Comparison of ENCODE assay signal across 14 cellular contexts in the genomic region with DNA sequence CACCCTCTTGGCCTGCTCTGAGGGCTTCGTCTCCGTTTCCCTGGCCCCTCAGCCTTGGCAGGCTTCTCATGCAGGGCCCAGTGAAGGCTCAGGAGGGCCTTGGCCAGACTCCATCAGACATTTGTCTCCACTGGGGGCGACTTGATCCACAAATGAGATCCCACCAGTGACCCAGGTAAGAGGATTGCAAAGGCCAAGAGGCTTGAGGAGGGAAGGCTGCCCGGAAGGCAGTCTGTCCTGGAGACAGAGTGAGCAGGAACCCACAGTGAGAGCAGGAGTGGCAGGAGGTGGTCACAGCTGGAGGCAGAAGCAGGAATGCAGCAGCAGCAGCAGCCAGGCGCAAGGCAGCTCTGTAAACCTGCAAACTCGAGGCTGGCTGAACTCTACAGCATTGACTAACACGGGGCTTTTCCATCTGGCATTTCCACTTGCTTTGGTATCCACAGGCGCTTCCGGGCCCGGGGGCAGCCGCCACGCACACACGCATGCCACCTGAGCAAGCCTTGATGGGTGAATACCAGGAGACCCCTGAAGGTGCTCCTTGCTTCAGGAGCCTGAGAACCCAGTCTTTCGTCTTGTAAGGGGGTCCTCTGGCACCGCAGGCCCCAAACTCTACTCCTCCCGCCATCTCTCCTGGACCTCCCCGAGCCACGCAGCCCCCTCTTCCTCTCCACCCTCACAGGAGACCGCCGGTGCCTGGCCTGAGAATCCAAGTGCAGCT. TPM values are rescaled to one million over a fixed set of nuclear protein-coding genes. Genes with fewer than 3 reads are reported as not detected.
DNase-seq lines count a peak whose midpoint lies in the region; ATAC-seq lines count a peak whose summit lies in the region.
"Had no signal": no experiment of that assay in that cellular context is flagged by ENCODE, and none has a peak within 500 bp of the region (broad histone marks: within the 10 kb centered on the region; RNA-seq: fewer than 3 reads in every experiment).

No MANE protein-coding gene starts in this region.

- ATAC-seq in activated CD8-positive, alpha-beta T cell treated with anti-CD3 and anti-CD28 coated beads, Interleukin-2, amount 10 ng/mL, durations not matched to agents 7 days and 5 days: no peak
- ATAC-seq in HG02884 (IDR thresholded peaks at IDR 0.05; ENCODE audit: unreplicated experiment) (no peak), GM21529 (IDR thresholded peaks at IDR 0.05; ENCODE audit: unreplicated experiment) (no peak)

- peaks cover 9 to 78% (median 51%) of the 10 kb centered on the region in 5 donors for H3K4me1 ChIP-seq in subcutaneous abdominal adipose tissue (ENCODE audit: control insufficient read depth in 5 of 5, insufficient read depth in 5 of 5, low read length in 5 of 5)

- POLR2A ChIA-PET in activated CD4-positive, alpha-beta memory T cell treated with anti-CD3 and anti-CD28 coated beads for 36 hours (lab: Charles Lee): no interaction called here
- POLR2A ChIA-PET in activated CD4-positive, alpha-beta memory T cell treated with anti-CD3 and anti-CD28 coated beads, Interleukin-2, amount 10 ng/mL, durations not matched to agents 7 days and 5 days (lab: Charles Lee): no interaction called here
- POLR2A ChIA-PET in activated CD8-positive, alpha-beta T cell treated with anti-CD3 and anti-CD28 coated beads, Interleukin-2, amount 10 ng/mL, durations not matched to agents 7 days and 5 days (lab: Charles Lee): no interaction called here

- DNase-seq in activated CD4-positive, alpha-beta memory T cell treated with anti-CD3 and anti-CD28 coated beads for 36 hours: no peak
- no peak for DNase-seq in activated CD4-positive, alpha-beta memory T cell treated with anti-CD3 and anti-CD28 coated beads, Interleukin-2, amount 10 ng/mL, durations not matched to agents 7 days and 5 days
- DNase-seq in activated CD8-positive, alpha-beta T cell treated with anti-CD3 and anti-CD28 coated beads, Interleukin-2, amount 10 ng/mL, durations not matched to agents 7 days and 5 days: peak; percentile 19
- DNase-seq in iPS-NIHi7 (ENCODE audit: extremely low spot score): peak; percentile 38
- no peak for DNase-seq in NCI-H128 (lab: John Stamatoyannopoulos, UW; ENCODE audit: unreplicated experiment)
- DNase-seq: midbrain; NCI-H345; stimulated activated CD4-positive, alpha-beta T cell treated with anti-CD3 and anti-CD28 coated beads, Interleukin-12 subunit alpha, Interleukin-12 subunit beta, amount 100 ng/mL, for 4 hours had no signal

- no peaks in the 10 kb centered on the region for H3K9me3 ChIP-seq in subcutaneous abdominal adipose tissue (ENCODE audit: control insufficient read depth in 5 of 5, low read length in 5 of 5)

- H3K27ac ChIP-seq in subcutaneous abdominal adipose tissue (ENCODE audit: low read depth, low read length): peak overlapping the region; percentile 65

- no peaks in the 10 kb centered on the region for H3K9me3 Mint-ChIP-seq in activated CD4-positive, alpha-beta memory T cell treated with anti-CD3 and anti-CD28 coated beads for 36 hours
- no peaks in the 10 kb centered on the region for H3K9me3 Mint-ChIP-seq in activated CD4-positive, alpha-beta memory T cell treated with anti-CD3 and anti-CD28 coated beads, Interleukin-2, amount 10 ng/mL, durations not matched to agents 7 days and 5 days
- no peaks in the 10 kb centered on the region for H3K9me3 Mint-ChIP-seq in activated CD8-positive, alpha-beta T cell treated with anti-CD3 and anti-CD28 coated beads, Interleukin-2, amount 10 ng/mL, durations not matched to agents 7 days and 5 days (ENCODE audit: insufficient read depth)

- H3K4me3 ChIP-seq in subcutaneous abdominal adipose tissue (ENCODE audit: low read depth in 1 of 5, low read length in 5 of 5): no peak overlapping the region

- peaks cover 15% of the 10 kb centered on the region for H3K36me3 Mint-ChIP-seq in activated CD4-positive, alpha-beta memory T cell treated with anti-CD3 and anti-CD28 coated beads for 36 hours
- peaks cover 40% of the 10 kb centered on the region for H3K36me3 Mint-ChIP-seq in activated CD4-positive, alpha-beta memory T cell treated with anti-CD3 and anti-CD28 coated beads, Interleukin-2, amount 10 ng/mL, durations not matched to agents 7 days and 5 days (ENCODE audit: low read depth)
- peaks cover 43% of the 10 kb centered on the region for H3K36me3 Mint-ChIP-seq in activated CD8-positive, alpha-beta T cell treated with anti-CD3 and anti-CD28 coated beads, Interleukin-2, amount 10 ng/mL, durations not matched to agents 7 days and 5 days (ENCODE audit: low read depth)

- no peak overlapping the region for H3K9ac ChIP-seq in subcutaneous abdominal adipose tissue (ENCODE audit: low read length in 5 of 5)

- H3K4me1 Mint-ChIP-seq in activated CD4-positive, alpha-beta memory T cell treated with anti-CD3 and anti-CD28 coated beads for 36 hours (ENCODE audit: low read depth): peaks cover 6% of the 10 kb centered on the region
- peaks cover 6% of the 10 kb centered on the region for H3K4me1 Mint-ChIP-seq in activated CD4-positive, alpha-beta memory T cell treated with anti-CD3 and anti-CD28 coated beads, Interleukin-2, amount 10 ng/mL, durations not matched to agents 7 days and 5 days
- H3K4me1 Mint-ChIP-seq in activated CD8-positive, alpha-beta T cell treated with anti-CD3 and anti-CD28 coated beads, Interleukin-2, amount 10 ng/mL, durations not matched to agents 7 days and 5 days (ENCODE audit: low read depth): peaks cover 21% of the 10 kb centered on the region

- H3K27me3 Mint-ChIP-seq in activated CD4-positive, alpha-beta memory T cell treated with anti-CD3 and anti-CD28 coated beads for 36 hours: no peaks in the 10 kb centered on the region
- no peaks in the 10 kb centered on the region for H3K27me3 Mint-ChIP-seq in activated CD4-positive, alpha-beta memory T cell treated with anti-CD3 and anti-CD28 coated beads, Interleukin-2, amount 10 ng/mL, durations not matched to agents 7 days and 5 days
- H3K27me3 Mint-ChIP-seq in activated CD8-positive, alpha-beta T cell treated with anti-CD3 and anti-CD28 coated beads, Interleukin-2, amount 10 ng/mL, durations not matched to agents 7 days and 5 days (ENCODE audit: low read depth): no peaks in the 10 kb centered on the region

- CTCF ChIA-PET in activated CD4-positive, alpha-beta memory T cell treated with anti-CD3 and anti-CD28 coated beads for 36 hours (lab: Charles Lee): no interaction called here
- CTCF ChIA-PET in activated CD4-positive, alpha-beta memory T cell treated with anti-CD3 and anti-CD28 coated beads, Interleukin-2, amount 10 ng/mL, durations not matched to agents 7 days and 5 days (lab: Charles Lee): interaction anchor here (1.9 kb wide), 1 partner anchor 72 kb away, joined by 5 read pairs; no protein-coding TSS in a partner anchor
- CTCF ChIA-PET in activated CD8-positive, alpha-beta T cell treated with anti-CD3 and anti-CD28 coated beads, Interleukin-2, amount 10 ng/mL, durations not matched to agents 7 days and 5 days (lab: Charles Lee): no interaction called here

- peak overlapping the region; percentile 18 for H3K27ac Mint-ChIP-seq in activated CD4-positive, alpha-beta memory T cell treated with anti-CD3 and anti-CD28 coated beads for 36 hours
- no peak overlapping the region for H3K27ac Mint-ChIP-seq in activated CD4-positive, alpha-beta memory T cell treated with anti-CD3 and anti-CD28 coated beads, Interleukin-2, amount 10 ng/mL, durations not matched to agents 7 days and 5 days
- peak overlapping the region; percentile 60 for H3K27ac Mint-ChIP-seq in activated CD8-positive, alpha-beta T cell treated with anti-CD3 and anti-CD28 coated beads, Interleukin-2, amount 10 ng/mL, durations not matched to agents 7 days and 5 days

- intact Hi-C loops in activated CD4-positive, alpha-beta memory T cell treated with anti-CD3 and anti-CD28 coated beads for 36 hours (cut with micrococcal nuclease): no loop called here

- no peaks in the 10 kb centered on the region for H3K27me3 ChIP-seq in subcutaneous abdominal adipose tissue (ENCODE audit: control insufficient read depth in 5 of 5, insufficient read depth in 4 of 5, low read length in 5 of 5)

- no peak overlapping the region for H3K4me3 Mint-ChIP-seq in activated CD4-positive, alpha-beta memory T cell treated with anti-CD3 and anti-CD28 coated beads for 36 hours
- no peak overlapping the region for H3K4me3 Mint-ChIP-seq in activated CD4-positive, alpha-beta memory T cell treated with anti-CD3 and anti-CD28 coated beads, Interleukin-2, amount 10 ng/mL, durations not matched to agents 7 days and 5 days
- no peak overlapping the region for H3K4me3 Mint-ChIP-seq in activated CD8-positive, alpha-beta T cell treated with anti-CD3 and anti-CD28 coated beads, Interleukin-2, amount 10 ng/mL, durations not matched to agents 7 days and 5 days

- H3K36me3 ChIP-seq in subcutaneous abdominal adipose tissue (ENCODE audit: control insufficient read depth in 5 of 5, insufficient read depth in 5 of 5, low read length in 5 of 5): peaks cover 0 to 53% (median 38%) of the 10 kb centered on the region in 5 donors

RNA-seq across cellular contexts. Expression of a gene that starts 14.7 kb away (rescaled TPM):
- 100 to 1,000 TPM; 101 to 106 TPM for total RNA-seq in activated CD4-positive, alpha-beta memory T cell treated with anti-CD3 and anti-CD28 coated beads for 36 hours
- total RNA-seq in activated CD4-positive, alpha-beta memory T cell treated with anti-CD3 and anti-CD28 coated beads, Interleukin-2, amount 10 ng/mL, durations not matched to agents 7 days and 5 days: 100 to 1,000 TPM; 184 to 185 TPM
- 100 to 1,000 TPM; 154 to 161 TPM for total RNA-seq in activated CD8-positive, alpha-beta T cell treated with anti-CD3 and anti-CD28 coated beads, Interleukin-2, amount 10 ng/mL, durations not matched to agents 7 days and 5 days

RNA-seq across cellular contexts. Expression of a gene that starts 48.0 kb away (rescaled TPM):
- total RNA-seq in activated CD4-positive, alpha-beta memory T cell treated with anti-CD3 and anti-CD28 coated beads for 36 hours: not detected
- total RNA-seq in activated CD4-positive, alpha-beta memory T cell treated with anti-CD3 and anti-CD28 coated beads, Interleukin-2, amount 10 ng/mL, durations not matched to agents 7 days and 5 days: not detected
- not detected for total RNA-seq in activated CD8-positive, alpha-beta T cell treated with anti-CD3 and anti-CD28 coated beads, Interleukin-2, amount 10 ng/mL, durations not matched to agents 7 days and 5 days
- total RNA-seq: activated CD8-positive, alpha-beta memory T cell treated with anti-CD3 and anti-CD28 coated beads for 36 hours; bronchial epithelial cell; fibroblast of villous mesenchyme had no signal

Comparison
In these comparisons a context has a peak if more than half of its experiments do, and no peak if none do; other contexts are left out.
1. DNase-seq: peak in activated CD8-positive, alpha-beta T cell treated with anti-CD3 and anti-CD28 coated beads, Interleukin-2, amount 10 ng/mL, durations not matched to agents 7 days and 5 days (single experiment) and iPS-NIHi7 (single experiment); none in activated CD4-positive, alpha-beta memory T cell treated with anti-CD3 and anti-CD28 coated beads for 36 hours (single experiment), activated CD4-positive, alpha-beta memory T cell treated with anti-CD3 and anti-CD28 coated beads, Interleukin-2, amount 10 ng/mL, durations not matched to agents 7 days and 5 days (single experiment) and NCI-H128 (single experiment).